ENCODE assay signal across 7 cellular contexts in the genomic region with DNA sequence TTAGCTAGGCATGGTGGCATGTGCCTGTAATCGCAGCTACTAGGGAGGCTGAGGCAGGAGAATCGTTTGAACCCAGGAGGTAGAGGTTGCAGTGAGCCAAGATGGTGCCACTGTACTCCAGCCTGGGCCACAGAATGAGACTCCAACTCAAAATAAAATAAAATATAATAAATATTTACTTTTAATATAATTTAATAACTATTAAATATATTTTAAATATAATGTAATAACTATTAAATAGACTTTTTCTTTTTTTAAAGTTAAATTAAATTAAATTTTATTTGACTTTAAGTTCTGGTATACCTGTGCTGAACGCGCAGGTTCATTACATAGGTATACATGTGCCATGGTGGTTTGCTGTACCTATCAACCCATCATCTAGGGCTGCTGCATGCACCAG. TPM values are rescaled to one million over a fixed set of nuclear protein-coding genes. Genes with fewer than 3 reads are reported as not detected.
"Had no signal": no experiment of that assay in that cellular context is flagged by ENCODE, and none has a peak within 500 bp of the region (broad histone marks: within the 10 kb centered on the region; RNA-seq: fewer than 3 reads in every experiment).

No MANE protein-coding gene starts in this region.

RNA-seq across cellular contexts. Expression of a gene that starts 1.9 kb away (rescaled TPM):
- total RNA-seq: GM23248, GM23338, H1, H4, H7, H9, HFFc6 had no signal

RNA-seq across cellular contexts. Expression of a gene that starts 14.5 kb away (rescaled TPM):
- total RNA-seq: GM23248, GM23338, H1, H4, H7, H9, HFFc6 had no signal

RNA-seq across cellular contexts. Expression of a gene that starts 29.4 kb away (rescaled TPM):
- total RNA-seq: GM23248, GM23338, H1, H4, H7, H9, HFFc6 had no signal

RNA-seq across cellular contexts. Expression of a gene that starts 34.6 kb away (rescaled TPM):
- total RNA-seq: GM23248, GM23338, H1, H4, H7, H9, HFFc6 had no signal

RNA-seq across cellular contexts. Expression of a gene that starts 48.2 kb away (rescaled TPM):
- total RNA-seq: GM23248, GM23338, H1, H4, H7, H9, HFFc6 had no signal
